Comparison of ENCODE assay signal across 18 cellular contexts in the genomic region with DNA sequence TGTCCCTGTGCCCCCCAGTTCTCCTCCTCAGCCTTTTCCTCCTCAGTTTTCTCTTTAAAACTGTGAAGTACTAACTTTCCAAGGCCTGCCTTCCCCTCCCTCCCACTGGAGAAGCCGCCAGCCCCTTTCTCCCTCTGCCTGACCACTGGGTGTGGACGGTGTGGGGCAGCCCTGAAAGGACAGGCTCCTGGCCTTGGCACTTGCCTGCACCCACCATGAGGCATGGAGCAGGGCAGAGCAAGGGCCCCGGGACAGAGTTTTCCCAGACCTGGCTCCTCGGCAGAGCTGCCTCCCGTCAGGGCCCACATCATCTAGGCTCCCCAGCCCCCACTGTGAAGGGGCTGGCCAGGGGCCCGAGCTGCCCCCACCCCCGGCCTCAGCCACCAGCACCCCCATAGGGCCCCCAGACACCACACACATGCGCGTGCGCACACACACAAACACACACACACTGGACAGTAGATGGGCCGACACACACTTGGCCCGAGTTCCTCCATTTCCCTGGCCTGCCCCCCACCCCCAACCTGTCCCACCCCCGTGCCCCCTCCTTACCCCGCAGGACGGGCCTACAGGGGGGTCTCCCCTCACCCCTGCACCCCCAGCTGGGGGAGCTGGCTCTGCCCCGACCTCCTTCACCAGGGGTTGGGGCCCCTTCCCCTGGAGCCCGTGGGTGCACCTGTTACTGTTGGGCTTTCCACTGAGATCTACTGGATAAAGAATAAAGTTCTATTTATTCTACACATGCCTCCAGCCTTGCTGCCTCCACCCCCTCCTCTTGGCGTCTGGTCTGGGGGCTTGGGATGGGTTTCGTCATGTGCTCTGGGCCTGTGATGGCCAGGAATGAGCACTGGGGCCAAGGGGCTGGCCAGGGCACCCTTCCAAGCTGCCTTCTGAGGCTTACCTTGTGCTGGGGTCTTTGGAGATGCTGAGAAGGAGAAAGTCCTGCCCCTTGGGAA. TPM values are rescaled to one million over a fixed set of nuclear protein-coding genes. Genes with fewer than 3 reads are reported as not detected.
DNase-seq lines count a peak whose midpoint lies in the region; ATAC-seq and TF ChIP-seq lines count a peak whose summit lies in the region.
"Had no signal": no experiment of that assay in that cellular context is flagged by ENCODE, and none has a peak within 500 bp of the region (broad histone marks: within the 10 kb centered on the region; RNA-seq: fewer than 3 reads in every experiment).

No MANE protein-coding gene starts in this region.

- no peaks in the 10 kb centered on the region for H3K79me1 ChIP-seq in H9 (ENCODE audit: insufficient read depth, low read depth, low read length, poor library complexity, severe bottlenecking)

- H3K18ac ChIP-seq in H9 (ENCODE audit: insufficient read length, low read depth, low read length) = no peak overlapping the region

- H4K5ac ChIP-seq in H9 (ENCODE audit: insufficient read length, low read depth, low read length) = no peak overlapping the region

- no peak overlapping the region for H3T11ph ChIP-seq in H9 (ENCODE audit: low read length)

- H3K56ac ChIP-seq in H9 (ENCODE audit: insufficient read length, low read depth, low read length) = no peak overlapping the region

- peaks cover 19% of the 10 kb centered on the region for H3K4me1 Mint-ChIP-seq in central memory CD8-positive, alpha-beta T cell
- peaks cover 37% of the 10 kb centered on the region for H3K4me1 Mint-ChIP-seq in stimulated activated effector memory CD8-positive, alpha-beta T cell treated with anti-CD3 and anti-CD28 coated beads, Interleukin-12 subunit alpha, Interleukin-12 subunit beta, amount 100 ng/mL, for 72 hours
- H3K4me1 Mint-ChIP-seq in H9 = peaks cover 32 to 37% of the 10 kb centered on the region in 2 experiments

- H2BK5ac ChIP-seq in H9 (ENCODE audit: insufficient read length, low read length) = no peak overlapping the region

- no peak overlapping the region for H3K4ac ChIP-seq in H9 (ENCODE audit: low read depth, low read length)

- TF ChIP-seq CTCF in lower lobe of right lung (IDR thresholded peaks at IDR 0.05) (no peak), H9 (conservative IDR thresholded peaks at IDR 0.05) (no peak)

- no peak overlapping the region for H2AFZ ChIP-seq in H9 (ENCODE audit: low read length)

- peak overlapping the region; percentile 22 for H3K27ac ChIP-seq in KOPT-K1 (ENCODE audit: low read depth, low read length, poor library complexity, severe bottlenecking)
- peak overlapping the region; percentile 0 for H3K27ac ChIP-seq in lower lobe of right lung
- no peak overlapping the region for H3K27ac ChIP-seq in H9 (ENCODE audit: insufficient read length, low read depth, low read length)

- no peak overlapping the region for H2BK15ac ChIP-seq in H9 (ENCODE audit: low read depth, low read length)

- H3K14ac ChIP-seq in H9 (ENCODE audit: insufficient read depth, low read length) = no peak overlapping the region

- no peak overlapping the region for H4K8ac ChIP-seq in H9 (replicated peaks; ENCODE audit: insufficient read length, low read depth, low read length)

- H3K36me3 Mint-ChIP-seq in central memory CD8-positive, alpha-beta T cell (ENCODE audit: insufficient read depth) = peaks cover 15% of the 10 kb centered on the region
- peaks cover 65% of the 10 kb centered on the region for H3K36me3 Mint-ChIP-seq in stimulated activated effector memory CD8-positive, alpha-beta T cell treated with anti-CD3 and anti-CD28 coated beads, Interleukin-12 subunit alpha, Interleukin-12 subunit beta, amount 100 ng/mL, for 72 hours
- peaks cover 12 to 14% (median 12%) of the 10 kb centered on the region in 3 experiments for H3K36me3 Mint-ChIP-seq in H9 (ENCODE audit: insufficient read depth in 1 of 3, low read depth in 3 of 3)

- H3K27me3 ChIP-seq in lower lobe of right lung (ENCODE audit: low read depth) = no peaks in the 10 kb centered on the region
- no peaks in the 10 kb centered on the region; the same call in 1 of the 2 replicates for H3K27me3 ChIP-seq in H9 (ENCODE audit: insufficient read depth, low read length)
- H3K27me3 ChIP-seq: BE2C, right lobe of liver had no signal

- H2BK120ac ChIP-seq in H9 (ENCODE audit: low read depth, low read length, poor library complexity, severe bottlenecking) = no peak overlapping the region

- no peaks in the 10 kb centered on the region for H3K9me3 ChIP-seq in KOPT-K1 (ENCODE audit: insufficient read depth, low read length, poor library complexity, severe bottlenecking)
- H3K9me3 ChIP-seq in lower lobe of right lung = no peaks in the 10 kb centered on the region
- no peaks in the 10 kb centered on the region for H3K9me3 ChIP-seq in H9 (ENCODE audit: control insufficient read depth, low read depth, low read length)
- H3K9me3 ChIP-seq: BE2C, right lobe of liver had no signal

- no peak overlapping the region for H2BK20ac ChIP-seq in H9 (ENCODE audit: low read depth, low read length, poor library complexity, severe bottlenecking)

- H3K36me3 ChIP-seq in KOPT-K1 (ENCODE audit: insufficient read depth, low read length) (peaks cover 24% of the 10 kb centered on the region; the same call in 1 of the 2 replicates), lower lobe of right lung (peaks cover 49% of the 10 kb centered on the region)

- H3K4me2 ChIP-seq in H9 (ENCODE audit: insufficient read depth, insufficient read length, low read length) = no peak overlapping the region

- H3K9ac ChIP-seq in H9 (ENCODE audit: extremely low read depth, insufficient read length, low read length) = no peak overlapping the region

- no peak overlapping the region for H2BK12ac ChIP-seq in H9 (ENCODE audit: insufficient read length, low read depth, low read length)

- H2AK5ac ChIP-seq in H9 (ENCODE audit: insufficient read length, low read length) = no peak overlapping the region

- no peak overlapping the region for H4K91ac ChIP-seq in H9 (ENCODE audit: insufficient read length, low read depth, low read length)

- H3K23me2 ChIP-seq in H9 (ENCODE audit: insufficient read length, low read depth, low read length, poor library complexity, severe bottlenecking) = no peaks in the 10 kb centered on the region

- H3K9me3 Mint-ChIP-seq in central memory CD8-positive, alpha-beta T cell = no peaks in the 10 kb centered on the region
- H3K9me3 Mint-ChIP-seq in stimulated activated effector memory CD8-positive, alpha-beta T cell treated with anti-CD3 and anti-CD28 coated beads, Interleukin-12 subunit alpha, Interleukin-12 subunit beta, amount 100 ng/mL, for 72 hours = no peaks in the 10 kb centered on the region
- no peaks in the 10 kb centered on the region for H3K9me3 Mint-ChIP-seq in H9
- H3K9me3 Mint-ChIP-seq: IgD-negative memory B cell had no signal

- DNase-seq in central memory CD8-positive, alpha-beta T cell (ENCODE audit: low spot score in 2 of 2) = no peak
- peak; percentile 43 for DNase-seq in lower lobe of right lung
- DNase-seq in stimulated activated effector memory CD8-positive, alpha-beta T cell treated with anti-CD3 and anti-CD28 coated beads, Interleukin-12 subunit alpha, Interleukin-12 subunit beta, amount 100 ng/mL, for 72 hours (ENCODE audit: low spot score in 2 of 2) = no peak
- DNase-seq in stimulated activated CD4-positive, alpha-beta T cell treated with anti-CD3 and anti-CD28 coated beads, Interleukin-4, amount 100 ng/mL, for 4 hours = no peak
- DNase-seq in H9 = no peak
- DNase-seq: activated CD4-positive, CD25-positive, alpha-beta regulatory T cell treated with anti-CD3 and anti-CD28 coated beads, Interleukin-2, amount 50 U/mL, for 72 hours; activated CD8-positive, alpha-beta memory T cell treated with anti-CD3 and anti-CD28 coated beads, Interleukin-2, amount 10 ng/mL, durations not matched to agents 7 days and 5 days; activated effector memory CD4-positive, alpha-beta T cell treated with anti-CD3 and anti-CD28 coated beads, Interleukin-2, amount 50 U/mL, for 16 hours; anterior cingulate cortex; BE2C; NCI-H2029 treated with DMSO at 0.1 percent for 48 hours; NCI-H524 treated with DMSO at 0.1 percent for 48 hours; T-helper 9 cell had no signal

- intact Hi-C loops in lower lobe of right lung (cut with DNase I) = loop anchor here (5.0 kb wide), 1 partner anchor 55 kb away; no protein-coding TSS in a partner anchor

- no peak overlapping the region for H3K4me3 ChIP-seq in lower lobe of right lung
- H3K4me3 ChIP-seq: right lobe of liver had no signal

- peak overlapping the region; percentile 66 for H3K27ac Mint-ChIP-seq in central memory CD8-positive, alpha-beta T cell (ENCODE audit: low read depth)
- H3K27ac Mint-ChIP-seq in stimulated activated effector memory CD8-positive, alpha-beta T cell treated with anti-CD3 and anti-CD28 coated beads, Interleukin-12 subunit alpha, Interleukin-12 subunit beta, amount 100 ng/mL, for 72 hours = peak overlapping the region; percentile 68
- peak overlapping the region in 1 of 3 experiments; percentile 22; a peak in 1 of 7 replicates for H3K27ac Mint-ChIP-seq in H9

- peaks cover 12% of the 10 kb centered on the region for H3K27me3 Mint-ChIP-seq in central memory CD8-positive, alpha-beta T cell
- peaks cover 22% of the 10 kb centered on the region for H3K27me3 Mint-ChIP-seq in H9 (ENCODE audit: low read depth)

- peaks cover 48% of the 10 kb centered on the region for H3K4me1 ChIP-seq in lower lobe of right lung
- H3K4me1 ChIP-seq in H9 (ENCODE audit: insufficient read depth, low read length) = no peaks in the 10 kb centered on the region

- ATAC-seq in central memory CD8-positive, alpha-beta T cell (replicated peaks; ENCODE audit: extremely low read depth, poor library complexity, severe bottlenecking) = no peak
- ATAC-seq in lower lobe of right lung = peak in 1 of 2 donors; percentile 2
- ATAC-seq in stimulated activated effector memory CD8-positive, alpha-beta T cell treated with anti-CD3 and anti-CD28 coated beads, Interleukin-12 subunit alpha, Interleukin-12 subunit beta, amount 100 ng/mL, for 72 hours = no peak
- ATAC-seq in HG02852 (IDR thresholded peaks at IDR 0.05; ENCODE audit: unreplicated experiment) = no peak
- no peak for ATAC-seq in GM21360 (IDR thresholded peaks at IDR 0.05; ENCODE audit: unreplicated experiment)
- ATAC-seq: activated CD8-positive, alpha-beta memory T cell treated with anti-CD3 and anti-CD28 coated beads, Interleukin-2, amount 10 ng/mL, durations not matched to agents 7 days and 5 days; right lobe of liver had no signal

- H3K4me3 Mint-ChIP-seq in central memory CD8-positive, alpha-beta T cell = no peak overlapping the region
- no peak overlapping the region for H3K4me3 Mint-ChIP-seq in stimulated activated effector memory CD8-positive, alpha-beta T cell treated with anti-CD3 and anti-CD28 coated beads, Interleukin-12 subunit alpha, Interleukin-12 subunit beta, amount 100 ng/mL, for 72 hours
- H3K4me3 Mint-ChIP-seq in H9 = no peak overlapping the region
- H3K4me3 Mint-ChIP-seq: activated CD8-positive, alpha-beta memory T cell treated with anti-CD3 and anti-CD28 coated beads, Interleukin-2, amount 10 ng/mL, durations not matched to agents 7 days and 5 days had no signal

- no peaks in the 10 kb centered on the region for H4K20me1 ChIP-seq in H9 (ENCODE audit: control insufficient read depth, insufficient read depth, insufficient read length)

- H3K79me2 ChIP-seq in H9 (ENCODE audit: insufficient read depth, low read length) = no peaks in the 10 kb centered on the region

- no CpG with 5 or more reads among the region's 19 CpGs for WGBS in H9 (ENCODE audit: extremely low coverage, insufficient read length, low lambda C conversion rate)

- no peak overlapping the region for H3K23ac ChIP-seq in H9 (ENCODE audit: insufficient read length, low read depth, low read length)

RNA-seq across cellular contexts. Expression of a gene that starts 7.4 kb away (rescaled TPM):
- total RNA-seq in lower lobe of right lung (3.1 TPM), H9 (2021) (not detected in 2 replicates)
- total RNA-seq: activated CD8-positive, alpha-beta memory T cell treated with anti-CD3 and anti-CD28 coated beads, Interleukin-2, amount 10 ng/mL, durations not matched to agents 7 days and 5 days had no signal

RNA-seq across cellular contexts. Expression of a gene that starts 48.2 kb away (rescaled TPM):
- total RNA-seq in lower lobe of right lung (82.6 TPM), H9 (2021) (16.7 and 17.6 TPM in 2 replicates)
